2 cellular contexts compared by ENCODE assay signal in the genomic region with DNA sequence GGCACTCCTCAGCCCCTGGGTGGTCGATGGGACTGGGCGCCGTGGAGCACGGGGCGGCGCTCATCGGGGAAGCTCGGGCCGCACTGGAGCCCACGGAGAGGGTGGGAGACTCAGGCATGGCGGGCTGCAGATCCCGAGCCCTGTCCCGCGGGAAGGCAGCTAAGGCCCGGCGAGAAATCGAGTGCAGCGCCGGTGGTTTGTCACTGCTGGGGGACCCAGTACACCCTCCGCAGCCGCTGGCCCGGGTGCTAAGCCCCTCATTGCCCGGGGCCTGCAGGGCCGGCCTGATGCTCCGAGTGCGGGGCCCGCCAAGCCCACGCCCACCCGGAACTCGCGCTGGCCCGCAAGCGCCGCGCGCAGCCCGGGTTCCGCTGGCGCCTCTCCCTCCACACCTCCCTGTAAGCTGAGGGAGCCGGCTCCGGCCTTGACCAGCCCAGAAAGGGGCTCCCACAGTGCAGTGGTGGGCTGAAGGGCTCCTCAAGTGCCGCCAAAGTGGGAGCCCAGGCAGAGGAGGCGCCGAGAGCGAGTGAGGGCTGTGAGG. TPM values are rescaled to one million over a fixed set of nuclear protein-coding genes. Genes with fewer than 3 reads are reported as not detected.
"Had no signal": no experiment of that assay in that cellular context is flagged by ENCODE, and none has a peak within 500 bp of the region (broad histone marks: within the 10 kb centered on the region; RNA-seq: fewer than 3 reads in every experiment).

No MANE protein-coding gene starts in this region.

RNA-seq across cellular contexts. Expression of a gene that starts 34.7 kb away (rescaled TPM):
- total RNA-seq: HT-29, IMR-90 had no signal
- polyA plus RNA-seq: IMR-90 had no signal
